In the genomic region with DNA sequence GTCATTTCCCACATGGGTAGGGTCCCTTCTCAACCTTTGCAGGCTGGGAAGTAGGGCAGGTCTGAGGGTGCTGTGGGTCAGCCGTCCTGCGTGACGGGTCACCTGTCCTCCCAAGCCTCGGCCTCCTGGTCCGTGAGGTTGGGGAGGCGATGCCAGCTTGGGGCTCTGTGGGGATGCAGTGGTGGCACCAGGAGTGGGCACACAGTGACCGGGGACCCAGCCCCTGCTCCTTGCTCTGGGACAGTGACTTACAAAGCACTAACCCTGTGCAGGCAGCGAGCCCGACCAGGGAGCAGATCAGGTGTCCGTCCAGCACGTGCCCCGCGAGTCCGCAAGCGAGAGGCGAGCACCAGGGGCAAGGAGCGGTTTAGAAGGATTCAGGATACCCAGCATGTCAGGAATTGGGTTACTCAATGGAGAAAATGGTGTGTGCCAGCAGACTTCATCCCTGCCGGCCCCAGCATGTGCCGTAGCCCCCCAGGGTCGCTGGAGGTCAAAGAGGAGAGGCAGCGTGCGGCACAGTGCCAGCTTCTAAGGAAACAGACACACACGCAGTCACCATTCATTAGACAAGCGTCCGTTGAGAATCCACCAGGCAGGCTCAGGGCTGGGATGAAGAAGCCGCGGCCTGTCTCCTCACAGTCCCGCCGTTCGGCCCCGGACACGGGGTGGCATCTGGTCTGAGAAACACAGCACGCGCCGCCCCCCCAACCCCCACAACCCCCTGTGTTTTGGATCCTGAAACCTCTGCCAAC, we compare ENCODE assay signal across 19 cellular contexts. TPM values are rescaled to one million over a fixed set of nuclear protein-coding genes. Genes with fewer than 3 reads are reported as not detected.
A peak's percentile ranks its signal among the peaks of the same experiment; 100 is the strongest.
DNase-seq lines count a peak whose midpoint lies in the region; ATAC-seq and TF ChIP-seq lines count a peak whose summit lies in the region.
"Had no signal": no experiment of that assay in that cellular context is flagged by ENCODE, and none has a peak within 500 bp of the region (broad histone marks: within the 10 kb centered on the region; RNA-seq: fewer than 3 reads in every experiment).

No MANE protein-coding gene starts in this region.

- no peak overlapping the region for H3K27ac Mint-ChIP-seq in T-helper 17 cell
- H3K27ac Mint-ChIP-seq: effector memory CD8-positive, alpha-beta T cell had no signal

- H3K27me3 ChIP-seq in liver (ENCODE audit: control insufficient read depth in 4 of 4, insufficient read depth in 4 of 4, low read length in 3 of 4): no peaks in the 10 kb centered on the region
- H3K27me3 ChIP-seq: Peyer's patch had no signal

- DNase-seq in GM10248 (ENCODE audit: extremely low spot score): peak; percentile 18
- no peak for DNase-seq in T-helper 17 cell
- no peak for DNase-seq in NCI-H1105 treated with DMSO at 0.1 percent for 48 hours (lab: John Stamatoyannopoulos, UW)
- no peak for DNase-seq in left cardiac atrium
- DNase-seq in NK-92 treated with Interleukin-12 subunit alpha and Interleukin-12 subunit beta, amount 100 ng/mL, for 24 hours (lab: John Stamatoyannopoulos, UW): no peak
- DNase-seq: Caco-2; effector memory CD8-positive, alpha-beta T cell; KBM-7; left ventricle myocardium inferior; NCI-H526 treated with DMSO at 0.1 percent for 48 hours; Peyer's patch; stimulated activated CD4-positive, alpha-beta T cell treated with anti-CD3 and anti-CD28 coated beads, Interleukin-15, amount 100 ng/mL, for 24 hours; T-helper 2 cell had no signal

- 76% methylated on average over 35 of the region's 35 CpGs for WGBS in liver

- TF ChIP-seq CTCF in 22Rv1 (IDR thresholded peaks at IDR 0.05) (no peak), GM10248 (IDR thresholded peaks at IDR 0.05; ENCODE audit: control extremely low read depth, extremely low read depth, low read depth, missing control alignments) (no peak), liver (IDR thresholded peaks at IDR 0.05; ENCODE audit: low read depth, low read length, missing input control) (no peak)

- peaks cover 26% of the 10 kb centered on the region for H3K27me3 Mint-ChIP-seq in T-helper 17 cell

- POLR2A ChIA-PET in GM10248 (lab: Yijun Ruan, JAX): interaction anchor here (0.5 kb wide), 1 partner anchor 24 kb away, joined by 3 read pairs; no protein-coding TSS in a partner anchor

- H3K27ac ChIP-seq in 22Rv1 (peak overlapping the region; percentile 76; the same call in 1 of the 2 replicates), liver (ENCODE audit: low read depth in 1 of 2, low read length in 2 of 2) (peak overlapping the region; percentile 66 to 85)
- H3K27ac ChIP-seq: left ventricle myocardium inferior, Peyer's patch, prostate gland had no signal

- no peaks in the 10 kb centered on the region for H3K36me3 ChIP-seq in liver (ENCODE audit: control insufficient read depth in 4 of 4, insufficient read depth in 3 of 4, low read depth in 1 of 4, low read length in 3 of 4)
- H3K36me3 ChIP-seq: left ventricle myocardium inferior, Peyer's patch, prostate gland had no signal

- H3K4me3 Mint-ChIP-seq in T-helper 17 cell: peak overlapping the region; percentile 31
- H3K4me3 Mint-ChIP-seq: effector memory CD8-positive, alpha-beta T cell had no signal

- CTCF ChIA-PET in GM10248 (lab: Yijun Ruan, JAX): interaction anchor here (1.2 kb wide), 1 partner anchor 45 kb away, joined by 5 read pairs; no protein-coding TSS in a partner anchor

- H3K9me3 ChIP-seq in T-helper 17 cell (ENCODE audit: control insufficient read depth, low read length, poor library complexity, severe bottlenecking): no peaks in the 10 kb centered on the region
- H3K9me3 ChIP-seq in liver (ENCODE audit: control insufficient read depth in 4 of 4, low read length in 3 of 4): no peaks in the 10 kb centered on the region
- H3K9me3 ChIP-seq: Caco-2, left ventricle myocardium inferior, Peyer's patch, prostate gland had no signal

- H3K4me3 ChIP-seq in liver (ENCODE audit: low read depth in 1 of 3, low read length in 3 of 3): peak overlapping the region in 2 of 3 donors; percentile 34 to 37
- H3K4me3 ChIP-seq: left ventricle myocardium inferior, Peyer's patch, prostate gland had no signal

- H3K9ac ChIP-seq in liver (ENCODE audit: low read depth in 1 of 2, low read length in 2 of 2): no peak overlapping the region

- H3K4me1 Mint-ChIP-seq in T-helper 17 cell: peaks cover 9% of the 10 kb centered on the region

- intact Hi-C loops in left cardiac atrium (cut with DNase I): no loop called here

- TF ChIP-seq RAD21 in liver (IDR thresholded peaks at IDR 0.05): no peak

- peaks cover 3 to 37% (median 23%) of the 10 kb centered on the region in 4 donors for H3K4me1 ChIP-seq in liver (ENCODE audit: control insufficient read depth in 4 of 4, insufficient read depth in 4 of 4, low read length in 3 of 4)
- H3K4me1 ChIP-seq: Caco-2, left ventricle myocardium inferior, Peyer's patch, prostate gland had no signal

- no peak for ATAC-seq in T-helper 17 cell
- ATAC-seq in left cardiac atrium: no peak
- no peak for ATAC-seq in GM19324 (IDR thresholded peaks at IDR 0.05; ENCODE audit: low FRiP score, unreplicated experiment)
- ATAC-seq: effector memory CD8-positive, alpha-beta T cell had no signal

- H3K36me3 Mint-ChIP-seq in T-helper 17 cell (ENCODE audit: low read depth): peaks cover 4% of the 10 kb centered on the region
- H3K36me3 Mint-ChIP-seq: activated naive CD4-positive, alpha-beta T cell treated with anti-CD3 and anti-CD28 coated beads, Interleukin-2, amount 50 U/mL, for 72 hours had no signal

TF ChIP-seq in liver, 16 proteins besides CTCF, POLR2A, EP300 and RAD21:
- no peak for TF ChIP-seq EGR1 (IDR thresholded peaks at IDR 0.05; ENCODE audit: low read depth in 2 of 2)
- TF ChIP-seq HNF4A (conservative IDR thresholded peaks at IDR 0.05): peak in 1 of 2 donors; percentile 10
- TF ChIP-seq GABPA (IDR thresholded peaks at IDR 0.05 in 1 of 2, conservative IDR thresholded peaks at IDR 0.05 in 1 of 2): no peak
- TF ChIP-seq YY1 (IDR thresholded peaks at IDR 0.05): peak; percentile 17
- no peak for TF ChIP-seq NR2F2 (IDR thresholded peaks at IDR 0.05)
- TF ChIP-seq, protein P1, sequence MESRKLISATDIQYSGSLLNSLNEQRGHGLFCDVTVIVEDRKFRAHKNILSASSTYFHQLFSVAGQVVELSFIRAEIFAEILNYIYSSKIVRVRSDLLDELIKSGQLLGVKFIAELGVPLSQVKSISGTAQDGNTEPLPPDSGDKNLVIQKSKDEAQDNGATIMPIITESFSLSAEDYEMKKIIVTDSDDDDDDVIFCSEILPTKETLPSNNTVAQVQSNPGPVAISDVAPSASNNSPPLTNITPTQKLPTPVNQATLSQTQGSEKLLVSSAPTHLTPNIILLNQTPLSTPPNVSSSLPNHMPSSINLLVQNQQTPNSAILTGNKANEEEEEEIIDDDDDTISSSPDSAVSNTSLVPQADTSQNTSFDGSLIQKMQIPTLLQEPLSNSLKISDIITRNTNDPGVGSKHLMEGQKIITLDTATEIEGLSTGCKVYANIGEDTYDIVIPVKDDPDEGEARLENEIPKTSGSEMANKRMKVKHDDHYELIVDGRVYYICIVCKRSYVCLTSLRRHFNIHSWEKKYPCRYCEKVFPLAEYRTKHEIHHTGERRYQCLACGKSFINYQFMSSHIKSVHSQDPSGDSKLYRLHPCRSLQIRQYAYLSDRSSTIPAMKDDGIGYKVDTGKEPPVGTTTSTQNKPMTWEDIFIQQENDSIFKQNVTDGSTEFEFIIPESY (IDR thresholded peaks at IDR 0.05): no peak
- no peak for TF ChIP-seq JUND (IDR thresholded peaks at IDR 0.05)
- TF ChIP-seq FOXA1 (IDR thresholded peaks at IDR 0.05): no peak
- TF ChIP-seq FOXA2 (IDR thresholded peaks at IDR 0.05): no peak
- TF ChIP-seq HNF4G (IDR thresholded peaks at IDR 0.05): no peak
- no peak for TF ChIP-seq SP1 (IDR thresholded peaks at IDR 0.05)
- no peak for TF ChIP-seq RXRA (IDR thresholded peaks at IDR 0.05)
- TF ChIP-seq TAF1 (conservative IDR thresholded peaks at IDR 0.05): no peak

RNA-seq across cellular contexts. Expression of a gene that starts 11.6 kb away (rescaled TPM):
- not detected for total RNA-seq in T-helper 17 cell
- total RNA-seq in liver: 10 to 100 TPM; 31.0 to 62.7 TPM
- 100 to 1,000 TPM in 1 of 2 donors, 10 to 100 TPM in 1; 79.1 to 100 TPM for polyA plus RNA-seq in liver
- 10 to 100 TPM in 1 of 2 donors, 1 to 10 TPM in 1; 3.3 to 25.0 TPM for total RNA-seq in left cardiac atrium
- total RNA-seq: activated naive CD4-positive, alpha-beta T cell treated with anti-CD3 and anti-CD28 coated beads, Interleukin-2, amount 50 U/mL, for 72 hours; Caco-2 had no signal

RNA-seq across cellular contexts. Expression of a gene that starts 31.5 kb away (rescaled TPM):
- 1,000 to 10,000 TPM; 1,710 to 1,803 TPM for total RNA-seq in T-helper 17 cell
- total RNA-seq in liver: 100 to 1,000 TPM; 523 to 852 TPM
- 100 to 1,000 TPM; 315 to 610 TPM for polyA plus RNA-seq in liver
- total RNA-seq in left cardiac atrium: 100 to 1,000 TPM; 765 to 811 TPM

RNA-seq across cellular contexts. Expression of a gene that starts 48.4 kb away (rescaled TPM):
- 10 to 100 TPM; 25.9 to 32.9 TPM for total RNA-seq in T-helper 17 cell
- 10 to 100 TPM; 10.2 to 18.7 TPM for total RNA-seq in liver
- 10 to 100 TPM; 12.0 to 13.8 TPM for polyA plus RNA-seq in liver
- total RNA-seq in left cardiac atrium: 10 to 100 TPM; 17.3 to 22.2 TPM

RNA-seq across cellular contexts. Expression of a gene that starts 51.5 kb away (rescaled TPM):
- total RNA-seq in T-helper 17 cell (not detected), liver (1 to 10 TPM in 1 of 2 donors, under 1 TPM in 1; 0.14 to 1.3 TPM), left cardiac atrium (under 1 TPM in 1 of 2 donors, not detected in 1; 0.26 TPM)
- polyA plus RNA-seq in liver: 1 to 10 TPM in 1 of 2 donors, under 1 TPM in 1; 0.09 to 1.4 TPM
- total RNA-seq: activated naive CD4-positive, alpha-beta T cell treated with anti-CD3 and anti-CD28 coated beads, Interleukin-2, amount 50 U/mL, for 72 hours; bronchial epithelial cell; Caco-2; left ventricle myocardium inferior; Peyer's patch had no signal
